Comparison of ENCODE assay signal across 1 cellular context in the genomic region with DNA sequence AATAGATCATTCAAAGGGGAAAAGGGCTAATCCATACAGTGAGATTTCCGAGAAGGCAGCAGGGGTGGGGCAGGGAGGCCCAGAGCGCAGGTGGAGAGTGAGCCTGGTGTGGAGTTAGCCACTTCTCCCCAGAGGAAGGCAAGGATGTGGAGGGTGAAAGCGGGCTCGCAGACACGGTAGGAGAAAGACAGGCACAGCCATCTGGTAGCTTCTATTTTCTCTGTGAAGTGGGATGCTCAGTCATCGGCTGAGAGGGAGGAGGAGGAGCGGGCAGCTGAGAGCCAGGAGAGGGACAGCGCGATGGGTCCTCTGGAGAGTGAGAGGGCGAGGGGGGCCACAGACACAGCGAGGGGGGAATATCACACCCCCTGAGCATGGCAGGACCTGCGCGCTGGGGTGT.
TF ChIP-seq lines count a peak whose summit lies in the region.

No MANE protein-coding gene starts in this region.

TF ChIP-seq in IMR-90, 13 proteins besides CTCF, POLR2A, EP300 and RAD21 (continued from another document):
- TF ChIP-seq NFE2L2 (IDR thresholded peaks at IDR 0.05; ENCODE audit: low read depth, low read length) (no peak), RCOR1 (IDR thresholded peaks at IDR 0.05; ENCODE audit: insufficient replicate concordance, low read length) (no peak), CEBPB (IDR thresholded peaks at IDR 0.05; ENCODE audit: low read depth, low read length) (no peak)
- TF ChIP-seq, protein P1, sequence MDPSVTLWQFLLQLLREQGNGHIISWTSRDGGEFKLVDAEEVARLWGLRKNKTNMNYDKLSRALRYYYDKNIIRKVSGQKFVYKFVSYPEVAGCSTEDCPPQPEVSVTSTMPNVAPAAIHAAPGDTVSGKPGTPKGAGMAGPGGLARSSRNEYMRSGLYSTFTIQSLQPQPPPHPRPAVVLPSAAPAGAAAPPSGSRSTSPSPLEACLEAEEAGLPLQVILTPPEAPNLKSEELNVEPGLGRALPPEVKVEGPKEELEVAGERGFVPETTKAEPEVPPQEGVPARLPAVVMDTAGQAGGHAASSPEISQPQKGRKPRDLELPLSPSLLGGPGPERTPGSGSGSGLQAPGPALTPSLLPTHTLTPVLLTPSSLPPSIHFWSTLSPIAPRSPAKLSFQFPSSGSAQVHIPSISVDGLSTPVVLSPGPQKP (IDR thresholded peaks at IDR 0.05; ENCODE audit: borderline replicate concordance, low read depth, low read length) = no peak
